Comparison of ENCODE assay signal across 8 cellular contexts in the genomic region with DNA sequence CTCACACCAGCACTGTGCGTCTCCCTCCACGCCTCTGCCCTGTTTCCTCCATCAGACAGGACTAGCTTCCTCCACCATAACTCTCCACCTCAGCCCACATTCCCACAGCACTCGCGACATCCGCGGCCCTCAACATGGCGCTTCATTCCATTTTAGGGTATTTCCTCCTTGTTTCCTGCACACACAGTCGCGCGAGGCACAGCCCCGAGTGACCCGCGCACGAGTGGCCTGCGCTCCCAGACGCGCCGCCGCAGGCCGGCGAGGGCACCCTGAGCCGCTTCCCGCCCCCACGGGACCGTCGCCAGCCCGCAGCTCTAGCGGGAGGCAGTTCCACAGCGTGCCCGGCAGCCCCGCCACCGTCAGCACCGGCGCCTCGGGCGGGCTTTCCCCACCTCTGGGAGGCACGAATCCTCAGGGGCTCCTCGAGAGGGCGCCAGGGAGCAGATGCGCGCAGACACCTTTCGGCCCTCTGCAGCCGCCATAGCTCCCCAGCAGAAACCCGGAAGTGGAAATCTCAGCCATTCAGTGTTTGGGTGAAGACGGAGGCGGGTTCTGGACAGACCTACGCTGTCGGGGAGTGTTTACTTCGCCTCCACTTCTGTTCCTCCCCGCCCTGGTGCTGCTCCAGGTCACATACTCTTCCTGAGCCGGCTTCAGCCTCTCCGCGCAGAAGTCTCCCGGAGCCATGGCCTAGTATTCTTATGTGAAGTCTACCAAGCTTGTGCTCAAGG.
DNase-seq lines count a peak whose midpoint lies in the region; ATAC-seq and TF ChIP-seq lines count a peak whose summit lies in the region.
"Not testable (repeated sequence)": the region's sequence is repeated elsewhere in the genome, so short reads cannot be mapped to it uniquely, and the experiment has no call there.

No MANE protein-coding gene starts in this region.

- H3K9me3 ChIP-seq in mucosa of rectum (ENCODE audit: control insufficient read depth in 2 of 2, low read length in 2 of 2), result not testable (repeated sequence)

- CTCF ChIA-PET in BJ (lab: Yijun Ruan, JAX), result interaction anchor here (1.2 to 1.4 kb wide), 2 partner anchors 9 to 79 kb away, joined by 3 to 7 read pairs; no protein-coding TSS in a partner anchor
- CTCF ChIA-PET in RWPE1 (lab: Yijun Ruan, JAX), result not testable (repeated sequence)

- POLR2A ChIA-PET in BJ (lab: Charles Lee); RWPE1 (lab: Yijun Ruan, JAX; ENCODE audit: low non-redundant PET): not testable (repeated sequence)

- peak; percentile 79 for DNase-seq in BJ (ENCODE audit: low read depth)
- DNase-seq in GM19238 (ENCODE audit: insufficient read length, low spot score), result peak; percentile 48
- DNase-seq in RWPE1 (ENCODE audit: low spot score), result peak; percentile 76
- peak; percentile 98 for DNase-seq in activated gamma-delta T cell treated with anti-CD3 and anti-CD28 coated beads, Interleukin-2, amount 50 U/mL, for 16 hours (ENCODE audit: low read depth)
- peak; percentile 98 for DNase-seq in fibroblast of the aortic adventitia (ENCODE audit: low read depth)
- peak; percentile 94 to 99 (median 98) for DNase-seq in stimulated activated CD4-positive, alpha-beta T cell treated with anti-CD3 and anti-CD28 coated beads, TNF-alpha, amount 100 ng/mL, for 4 hours (ENCODE audit: low read depth in 3 of 3)

- not testable (repeated sequence) for H3K36me3 ChIP-seq in BJ (ENCODE audit: control insufficient read depth, insufficient read depth, low read length); mucosa of rectum (ENCODE audit: control insufficient read depth in 2 of 2, insufficient read depth in 2 of 2, low read length in 2 of 2)

- TF ChIP-seq CTCF in BJ (IDR thresholded peaks at IDR 0.05; ENCODE audit: insufficient read depth, low read depth, low read length) (peak; percentile 88), RWPE1 (conservative IDR thresholded peaks at IDR 0.05; ENCODE audit: low read depth) (peak; percentile 73), fibroblast of the aortic adventitia (IDR thresholded peaks at IDR 0.05; ENCODE audit: insufficient read depth, low read length) (peak; percentile 76)

- H3K9ac ChIP-seq in mucosa of rectum (ENCODE audit: low read depth in 1 of 2, low read length in 2 of 2), result peak overlapping the region; percentile 97

- H3K4me3 ChIP-seq in BJ (ENCODE audit: low read depth, low read length) (peak overlapping the region; percentile 72), fibroblast of the aortic adventitia (ENCODE audit: low read depth, low read length) (peak overlapping the region; percentile 96), mucosa of rectum (ENCODE audit: low read length in 2 of 2) (peak overlapping the region; percentile 91 to 95)

- ATAC-seq in HG03095 (IDR thresholded peaks at IDR 0.05; ENCODE audit: unreplicated experiment), result peak; percentile 100

- not testable (repeated sequence) for H3K4me1 ChIP-seq in mucosa of rectum (ENCODE audit: control insufficient read depth in 2 of 2, insufficient read depth in 2 of 2, low read length in 2 of 2)

- H3K27ac ChIP-seq in RWPE1 (peak overlapping the region; percentile 89), mucosa of rectum (ENCODE audit: low read depth in 2 of 2, low read length in 2 of 2) (peak overlapping the region; percentile 89 to 95)

- H3K27me3 ChIP-seq in BJ (ENCODE audit: control insufficient read depth, insufficient read depth, low read length); mucosa of rectum (ENCODE audit: control insufficient read depth in 2 of 2, insufficient read depth in 2 of 2, low read length in 2 of 2): not testable (repeated sequence)

Comparison
In these comparisons a context has a peak if more than half of its experiments do, and no peak if none do; other contexts are left out.
1. Peak in every context shown above with its lines: DNase-seq, ATAC-seq, H3K4me3 ChIP-seq and H3K27ac ChIP-seq.
2. DNase-seq: peak in every context shown above with its lines; median percentile 98 in activated gamma-delta T cell treated with anti-CD3 and anti-CD28 coated beads, Interleukin-2, amount 50 U/mL, for 16 hours; 98 in fibroblast of the aortic adventitia; 98 in stimulated activated CD4-positive, alpha-beta T cell treated with anti-CD3 and anti-CD28 coated beads, TNF-alpha, amount 100 ng/mL, for 4 hours; 79 in BJ; 76 in RWPE1; 48 in GM19238.